In the genomic region with DNA sequence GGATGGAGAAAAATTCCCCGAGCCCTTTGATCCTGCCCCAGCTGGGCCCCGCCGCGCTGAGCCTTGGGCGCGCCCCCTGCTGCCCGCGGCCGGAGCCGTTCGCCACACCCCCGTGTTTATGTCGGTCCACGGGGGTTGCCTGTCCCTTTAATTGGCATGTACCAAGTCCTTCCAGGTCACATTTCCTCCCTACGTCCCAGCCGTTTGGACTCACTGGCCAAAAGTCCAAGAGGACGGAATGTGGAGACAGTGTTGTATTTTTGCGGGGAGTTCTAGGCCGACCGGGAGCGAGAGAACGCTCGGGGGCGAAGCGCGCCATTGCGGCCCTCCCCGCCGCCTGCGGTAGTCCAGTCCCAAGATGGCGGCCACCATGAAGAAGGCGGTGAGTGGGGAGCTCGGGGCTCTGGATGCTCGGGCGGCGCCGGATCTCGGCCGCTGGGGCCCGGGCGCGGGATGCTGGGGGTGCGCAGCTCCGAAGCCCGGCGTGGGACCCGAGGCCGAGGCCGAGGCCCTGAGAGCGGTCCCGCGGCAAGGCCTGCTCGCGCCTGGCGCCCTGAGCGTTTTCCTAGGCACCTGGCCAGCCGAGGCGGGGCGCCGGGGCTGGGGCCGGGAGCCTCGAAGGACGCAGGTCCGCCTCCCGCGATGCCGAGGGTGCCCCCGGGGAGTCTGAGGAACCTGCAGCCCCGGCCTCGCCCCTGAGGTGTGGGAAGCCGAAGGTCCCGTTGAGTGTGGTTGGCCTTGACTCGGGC, we compare ENCODE assay signal across 8 cellular contexts. TPM values are rescaled to one million over a fixed set of nuclear protein-coding genes. Genes with fewer than 3 reads are reported as not detected.
DNase-seq lines count a peak whose midpoint lies in the region; ATAC-seq, FAIRE-seq and TF ChIP-seq lines count a peak whose summit lies in the region.

A gene with protein sequence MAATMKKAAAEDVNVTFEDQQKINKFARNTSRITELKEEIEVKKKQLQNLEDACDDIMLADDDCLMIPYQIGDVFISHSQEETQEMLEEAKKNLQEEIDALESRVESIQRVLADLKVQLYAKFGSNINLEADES (plus strand): TSS at position 345 of the 749 bp plus-strand sequence. CDS start 14 bp downstream, at position 359.

- H3K9me3 ChIP-seq in pancreas (no peaks in the 10 kb centered on the region), thyroid gland (no peaks in the 10 kb centered on the region)

- H3K27me3 Mint-ChIP-seq in HFFc6 (ENCODE audit: insufficient read depth) (peaks cover 4% of the 10 kb centered on the region; the same call in 1 of the 2 replicates), glutamatergic neuron (ENCODE audit: unreplicated experiment) (peaks cover 2% of the 10 kb centered on the region)

- H3K4me3 Mint-ChIP-seq in HFFc6: peak within 1 kb of the TSS; percentile 95
- peak within 1 kb of the TSS; percentile 97 for H3K4me3 Mint-ChIP-seq in glutamatergic neuron (ENCODE audit: unreplicated experiment)

- H3K4me1 Mint-ChIP-seq in HFFc6 (ENCODE audit: low read depth) (peaks cover 44% of the 10 kb centered on the region), glutamatergic neuron (ENCODE audit: low read depth, unreplicated experiment) (peaks cover 14% of the 10 kb centered on the region)

- peaks cover 6% of the 10 kb centered on the region; the same call in 1 of the 2 replicates for H3K36me3 Mint-ChIP-seq in HFFc6 (ENCODE audit: low read depth)
- peaks cover 6 to 24% of the 10 kb centered on the region in 2 donors for H3K36me3 Mint-ChIP-seq in activated naive CD4-positive, alpha-beta T cell treated with anti-CD3 and anti-CD28 coated beads, Interleukin-2, amount 50 U/mL, for 72 hours
- H3K36me3 Mint-ChIP-seq in glutamatergic neuron (ENCODE audit: unreplicated experiment): no peaks in the 10 kb centered on the region

- H3K27ac ChIP-seq in pancreas: peak within 1 kb of the TSS; percentile 96 to 99 (median 98)
- peak within 1 kb of the TSS; percentile 92 to 100 (median 97) for H3K27ac ChIP-seq in thyroid gland

- H3K9me3 Mint-ChIP-seq in HFFc6 (no peaks in the 10 kb centered on the region), glutamatergic neuron (ENCODE audit: unreplicated experiment) (peaks cover 2% of the 10 kb centered on the region)
- no peaks in the 10 kb centered on the region for H3K9me3 Mint-ChIP-seq in activated naive CD4-positive, alpha-beta T cell treated with anti-CD3 and anti-CD28 coated beads, Interleukin-2, amount 50 U/mL, for 72 hours

- DNase-seq in GM12864 (ENCODE audit: low read depth): no peak
- peak; percentile 73 for DNase-seq in HFFc6
- DNase-seq in MV-4-11 (lab: John Stamatoyannopoulos, UW): peak; percentile 72
- DNase-seq in SKM-1 (lab: John Stamatoyannopoulos, UW; ENCODE audit: unreplicated experiment): peak; percentile 66
- peak; percentile 84 to 91 for DNase-seq in activated naive CD4-positive, alpha-beta T cell treated with anti-CD3 and anti-CD28 coated beads, Interleukin-2, amount 50 U/mL, for 72 hours (ENCODE audit: low spot score in 2 of 2)
- DNase-seq in glutamatergic neuron: peak; percentile 91
- DNase-seq in pancreas: peak; percentile 75 to 92 (median 82)
- peak; percentile 70 to 77 for DNase-seq in thyroid gland

- no peaks in the 10 kb centered on the region for H3K36me3 ChIP-seq in pancreas
- H3K36me3 ChIP-seq in thyroid gland: no peaks in the 10 kb centered on the region

- FAIRE-seq in pancreas (lab: Jason Lieb, UNC): no peak

- intact Hi-C loops in pancreas (cut with DNase I) (loop anchor here in 1 of 3 donors (5.0 kb wide), 1 partner anchor 429 kb away; no protein-coding TSS in a partner anchor), thyroid gland (cut with DNase I) (no loop called here)

- TF ChIP-seq POLR2A in thyroid gland (IDR thresholded peaks at IDR 0.05): peak in 1 of 2 donors; percentile 58

- ATAC-seq in activated naive CD4-positive, alpha-beta T cell treated with anti-CD3 and anti-CD28 coated beads, Interleukin-2, amount 50 U/mL, for 72 hours: peak; percentile 88 to 95
- ATAC-seq in pancreas: peak; percentile 96 to 98 (median 97)

- peak within 1 kb of the TSS; percentile 86 for H3K4me3 ChIP-seq in GM12864 (ENCODE audit: low read depth, low read length)
- H3K4me3 ChIP-seq in pancreas: peak within 1 kb of the TSS; percentile 91 to 98 (median 96)
- H3K4me3 ChIP-seq in thyroid gland (replicated peaks in 1 of 3): peak within 1 kb of the TSS; percentile 87 to 88 (median 88)

- 0 to 1% methylated on average over 67 to 73 of the region's 73 CpGs for WGBS in pancreas, 2 donors
- WGBS in thyroid gland, 2 donors: 1 to 2% methylated on average over 28 to 37 of the region's 73 CpGs

- H3K4me1 ChIP-seq in pancreas (peaks cover 0 to 12% (median 0%) of the 10 kb centered on the region in 3 donors), thyroid gland (peaks cover 8 to 13% of the 10 kb centered on the region in 2 donors)

- no peaks in the 10 kb centered on the region for H3K27me3 ChIP-seq in pancreas
- H3K27me3 ChIP-seq in thyroid gland: no peaks in the 10 kb centered on the region

- TF ChIP-seq CTCF in GM12864 (IDR thresholded peaks at IDR 0.05; ENCODE audit: low read depth, low read length, missing control alignments) (peak; percentile 78), HFFc6 (IDR thresholded peaks at IDR 0.05) (peak; percentile 91), glutamatergic neuron (IDR thresholded peaks at IDR 0.05; ENCODE audit: partially characterized antibody, unreplicated experiment) (peak; percentile 84), pancreas (IDR thresholded peaks at IDR 0.05) (peak; percentile 63 to 74 (median 66)), thyroid gland (IDR thresholded peaks at IDR 0.05) (peak; percentile 54 to 84 (median 63))

- H3K27ac Mint-ChIP-seq in HFFc6 (peak within 1 kb of the TSS; percentile 100), glutamatergic neuron (ENCODE audit: unreplicated experiment) (peak within 1 kb of the TSS; percentile 100)
- peak within 1 kb of the TSS; percentile 96 to 100 for H3K27ac Mint-ChIP-seq in activated naive CD4-positive, alpha-beta T cell treated with anti-CD3 and anti-CD28 coated beads, Interleukin-2, amount 50 U/mL, for 72 hours

RNA-seq across cellular contexts. Expression of the gene that starts here (rescaled TPM):
- total RNA-seq in HFFc6 (2021; fragmentation: NEBNext Ultra II Directional; extraction: Animal tissue kit (Norgen Biotek cat#: 25700)): 10 to 100 TPM; 31.6 to 37.1 (median 35.1) TPM
- total RNA-seq in activated naive CD4-positive, alpha-beta T cell treated with anti-CD3 and anti-CD28 coated beads, Interleukin-2, amount 50 U/mL, for 72 hours: 10 to 100 TPM; 52.0 to 62.1 TPM
- total RNA-seq in glutamatergic neuron (ENCODE audit: unreplicated experiment) (51.6 TPM), pancreas (10 to 100 TPM in 2 of 6 donors, 1 to 10 TPM in 4; 7.7 to 13.2 (median 8.9) TPM), thyroid gland (10 to 100 TPM; 24.0 to 38.3 (median 31.5) TPM)
- 10 to 100 TPM; 29.0 to 32.9 TPM for polyA plus RNA-seq in pancreas
